ENCODE assay signal across 1 cellular context in genomic region chr10:99845837-99846382, GRCh38.
A peak's percentile ranks its signal among the peaks of the same experiment; 100 is the strongest.
TF ChIP-seq lines count a peak whose summit lies in the region.

No MANE protein-coding gene starts in this region.

TF ChIP-seq in HEK293, 187 proteins besides CTCF, POLR2A, EP300 and RAD21 (continued from another document and continues in another):
- no peak for TF ChIP-seq EGR2 (tag by site-specific recombination; IDR thresholded peaks at IDR 0.05; ENCODE audit: low read depth)
- TF ChIP-seq SCRT1 (tag by site-specific recombination; IDR thresholded peaks at IDR 0.05; ENCODE audit: borderline replicate concordance): no peak
- no peak for TF ChIP-seq HIC1 (tag by site-specific recombination; IDR thresholded peaks at IDR 0.05)
- TF ChIP-seq ZNF155 (tag by site-specific recombination; IDR thresholded peaks at IDR 0.05): no peak
- TF ChIP-seq ZNF221 (tag by site-specific recombination; IDR thresholded peaks at IDR 0.05; ENCODE audit: borderline replicate concordance): no peak
- TF ChIP-seq ZNF133 (tag by site-specific recombination; IDR thresholded peaks at IDR 0.05): no peak
- no peak for TF ChIP-seq ZNF18 (tag by site-specific recombination; IDR thresholded peaks at IDR 0.05)
- TF ChIP-seq ZNF426 (tag by site-specific recombination; IDR thresholded peaks at IDR 0.05): no peak
- no peak for TF ChIP-seq ZNF621 (tag by site-specific recombination; IDR thresholded peaks at IDR 0.05)
- no peak for TF ChIP-seq SP3 (tag by site-specific recombination; IDR thresholded peaks at IDR 0.05)
- no peak for TF ChIP-seq ZNF596 (tag by site-specific recombination; IDR thresholded peaks at IDR 0.05)
- no peak for TF ChIP-seq GLI2 (tag by site-specific recombination; IDR thresholded peaks at IDR 0.05; ENCODE audit: borderline replicate concordance, low read depth)
- TF ChIP-seq HOXA7 (CRISPR knock-in tag; IDR thresholded peaks at IDR 0.05; ENCODE audit: borderline replicate concordance): no peak
- no peak for TF ChIP-seq ZNF645 (tag by site-specific recombination; IDR thresholded peaks at IDR 0.05)
- no peak for TF ChIP-seq ZNF76 (tag by site-specific recombination; IDR thresholded peaks at IDR 0.05; ENCODE audit: borderline replicate concordance, low read depth)
- no peak for TF ChIP-seq GLI4 (tag by site-specific recombination; IDR thresholded peaks at IDR 0.05)
- no peak for TF ChIP-seq GLIS2 (tag by site-specific recombination; IDR thresholded peaks at IDR 0.05)
- TF ChIP-seq ZNF701 (tag by site-specific recombination; IDR thresholded peaks at IDR 0.05): no peak
- TF ChIP-seq REPIN1 (tag by site-specific recombination; IDR thresholded peaks at IDR 0.05; ENCODE audit: low read depth): no peak
- no peak for TF ChIP-seq ZNF266 (tag by site-specific recombination; IDR thresholded peaks at IDR 0.05; ENCODE audit: low read depth)
- no peak for TF ChIP-seq ZNF148 (tag by site-specific recombination; IDR thresholded peaks at IDR 0.05; ENCODE audit: borderline replicate concordance)
- TF ChIP-seq YY2 (tag by site-specific recombination; IDR thresholded peaks at IDR 0.05): no peak
- no peak for TF ChIP-seq RBAK (tag by site-specific recombination; IDR thresholded peaks at IDR 0.05)
- no peak for TF ChIP-seq ZBTB8A (tag by site-specific recombination; IDR thresholded peaks at IDR 0.05)
- no peak for TF ChIP-seq ZNF530 (tag by site-specific recombination; IDR thresholded peaks at IDR 0.05; ENCODE audit: low read depth)
- no peak for TF ChIP-seq BCL11B (tag by site-specific recombination; IDR thresholded peaks at IDR 0.05; ENCODE audit: low read depth)
- peak; percentile 33; the same call in 1 of the 2 replicates for TF ChIP-seq ZNF501 (tag by site-specific recombination; IDR thresholded peaks at IDR 0.05)
- TF ChIP-seq ZFP41 (tag by site-specific recombination; IDR thresholded peaks at IDR 0.05; ENCODE audit: borderline replicate concordance): no peak
- TF ChIP-seq ZNF449 (tag by site-specific recombination; IDR thresholded peaks at IDR 0.05): no peak
- TF ChIP-seq PRDM2 (tag by site-specific recombination; IDR thresholded peaks at IDR 0.05; ENCODE audit: borderline replicate concordance): no peak
- TF ChIP-seq ZNF324 (tag by site-specific recombination; IDR thresholded peaks at IDR 0.05): no peak
- TF ChIP-seq ZNF223 (tag by site-specific recombination; IDR thresholded peaks at IDR 0.05): no peak
- TF ChIP-seq ZBTB10 (tag by site-specific recombination; IDR thresholded peaks at IDR 0.05): no peak
- peak; percentile 22; the same call in 1 of the 2 replicates for TF ChIP-seq ZNF24 (tag by site-specific recombination; IDR thresholded peaks at IDR 0.05)
- no peak for TF ChIP-seq ZSCAN23 (tag by site-specific recombination; IDR thresholded peaks at IDR 0.05)
- TF ChIP-seq ZNF560 (tag by site-specific recombination; IDR thresholded peaks at IDR 0.05; ENCODE audit: borderline replicate concordance): no peak
- TF ChIP-seq ZNF549 (tag by site-specific recombination; IDR thresholded peaks at IDR 0.05): no peak
- TF ChIP-seq TCF7L2 (IDR thresholded peaks at IDR 0.05; ENCODE audit: borderline replicate concordance, low read depth, low read length): no peak
- no peak for TF ChIP-seq ZNF571 (tag by site-specific recombination; IDR thresholded peaks at IDR 0.05)
- no peak for TF ChIP-seq ZBTB1 (tag by site-specific recombination; IDR thresholded peaks at IDR 0.05)
- TF ChIP-seq ZBTB49 (tag by site-specific recombination; IDR thresholded peaks at IDR 0.05; ENCODE audit: low read depth): no peak
- TF ChIP-seq ZEB2 (tag by site-specific recombination; IDR thresholded peaks at IDR 0.05): 0 out of 2 replicates have a peak, but pooled peaks have one; percentile 42
